ENCODE assay signal across 9 cellular contexts in genomic region chr21:44931501-44932365, GRCh38. TPM values are rescaled to one million over a fixed set of nuclear protein-coding genes. Genes with fewer than 3 reads are reported as not detected.
DNase-seq lines count a peak whose midpoint lies in the region; ATAC-seq, FAIRE-seq and TF ChIP-seq lines count a peak whose summit lies in the region.
"Had no signal": no experiment of that assay in that cellular context is flagged by ENCODE, and none has a peak within 500 bp of the region (broad histone marks: within the 10 kb centered on the region; RNA-seq: fewer than 3 reads in every experiment).

No MANE protein-coding gene starts in this region.

- H3K27ac ChIP-seq in cardiac muscle cell (no peak overlapping the region), GM12878 (ENCODE audit: control insufficient read depth, insufficient read depth) (peak overlapping the region; percentile 70), mesenchymal stem cell (ENCODE audit: low read length, poor library complexity, severe bottlenecking) (no peak overlapping the region), brain microvascular endothelial cell (no peak overlapping the region)

- peaks cover 6% of the 10 kb centered on the region; the same call in 1 of the 2 replicates for H4K20me1 ChIP-seq in GM12878 (ENCODE audit: control insufficient read depth, insufficient read depth)

- no peak; the same call in 1 of the 2 replicates for TF ChIP-seq POLR2A in GM12878 (IDR thresholded peaks at IDR 0.05; ENCODE audit: low read depth, low read length)

- H3K4ac ChIP-seq in mesenchymal stem cell (ENCODE audit: low read depth in 1 of 2, low read length in 2 of 2), result no peak overlapping the region

- H3K9me3 ChIP-seq in cardiac muscle cell (ENCODE audit: low read depth) (no peaks in the 10 kb centered on the region), GM12878 (replicated peaks; ENCODE audit: control insufficient read depth, insufficient read depth, low read length) (no peaks in the 10 kb centered on the region), mesenchymal stem cell (ENCODE audit: control insufficient read depth, low read length) (peaks cover 3% of the 10 kb centered on the region)

- SMC1A ChIA-PET in GM12878 (lab: Charles Lee; ENCODE audit: uncharacterized antibody, unreplicated experiment), result interaction anchor here (0.6 to 6.2 kb wide), 13 partner anchors 14 to 199 kb away, joined by 3 to 56 read pairs (median 5); partner anchors contain the start of genes PTTG1IP and UBE2G2

- H3K4me1 ChIP-seq in cardiac muscle cell (ENCODE audit: low read depth) (peaks cover 11% of the 10 kb centered on the region), GM12878 (ENCODE audit: control insufficient read depth, insufficient read depth, low read length) (peaks cover 39% of the 10 kb centered on the region), mesenchymal stem cell (ENCODE audit: control insufficient read depth, insufficient read depth, low read depth, low read length) (peaks cover 50% of the 10 kb centered on the region)

- H4K8ac ChIP-seq in mesenchymal stem cell (ENCODE audit: low read length), result no peak overlapping the region

- H3K9ac ChIP-seq in GM12878 (ENCODE audit: control insufficient read depth, insufficient read depth, low read length) (peak overlapping the region; percentile 78), mesenchymal stem cell (ENCODE audit: low read length) (peak overlapping the region; percentile 11)

- intact Hi-C loops in Right ventricle myocardium superior (cut with DNase I), result loop anchor here (2.0 kb wide), 1 partner anchor 39 kb away; no protein-coding TSS in a partner anchor
- intact Hi-C loops in GM12878 (cut with micrococcal nuclease; ENCODE audit: unreplicated experiment), result loop anchor here (1.0 to 5.0 kb wide), 4 partner anchors 39 to 129 kb away; partner anchors contain the start of genes SUMO3 and UBE2G2

- peak overlapping the region; percentile 33 to 59 for H3K18ac ChIP-seq in mesenchymal stem cell (ENCODE audit: low read depth in 1 of 2, low read length in 2 of 2)

- H4K91ac ChIP-seq in mesenchymal stem cell (ENCODE audit: low read length), result peak overlapping the region; percentile 80

- WGBS in GM12878 (ENCODE audit: insufficient coverage, insufficient replicate concordance, low lambda C conversion rate, missing lambda C conversion rate), result under 1% methylated on average over 70 of the region's 73 CpGs
- 3% methylated on average over 72 of the region's 73 CpGs for WGBS in mesenchymal stem cell

- TF ChIP-seq EP300 in GM12878 (IDR thresholded peaks at IDR 0.05; ENCODE audit: borderline replicate concordance in 1 of 2, control insufficient read depth in 1 of 2, low read depth in 2 of 2, low read length in 2 of 2), result no peak

- no peak overlapping the region for H2BK5ac ChIP-seq in mesenchymal stem cell (ENCODE audit: low read depth, low read length, poor library complexity, severe bottlenecking)

- H3K23ac ChIP-seq in mesenchymal stem cell (ENCODE audit: low read length in 2 of 2), result peak overlapping the region in 1 of 2 experiments; percentile 63

- H3K27me3 ChIP-seq in cardiac muscle cell (peaks cover 73% of the 10 kb centered on the region), GM12878 (replicated peaks in 1 of 2; ENCODE audit: control insufficient read depth in 2 of 2, insufficient read depth in 2 of 2, low read length in 1 of 2) (no peaks in the 10 kb centered on the region), mesenchymal stem cell (ENCODE audit: control insufficient read depth in 1 of 2, insufficient read depth in 1 of 2, low read length in 2 of 2) (peaks cover 37 to 76% of the 10 kb centered on the region in 2 experiments), brain microvascular endothelial cell (replicated peaks) (peaks cover 48% of the 10 kb centered on the region)

- peak overlapping the region in 1 of 2 experiments; percentile 15 for H2BK12ac ChIP-seq in mesenchymal stem cell (ENCODE audit: low read length in 2 of 2)

- DNase-seq in cardiac muscle cell (ENCODE audit: low read depth in 1 of 2, low spot score in 1 of 2) (no peak), Right ventricle myocardium superior (no peak), GM12878 (ENCODE audit: low read depth, low spot score) (no peak), mesenchymal stem cell (no peak), brain microvascular endothelial cell (no peak), NCI-H2107 (lab: John Stamatoyannopoulos, UW) (no peak), HCEC 1CT (no peak)
- DNase-seq: NCI-H187 had no signal

- TSS peak; percentile 80 for BruUV-seq in GM12878 (replicated peaks; lab: Mats Ljungman, UMichigan)

- H3K79me2 ChIP-seq in GM12878 (ENCODE audit: control insufficient read depth, insufficient read depth, low read length), result peaks cover 22% of the 10 kb centered on the region

- in situ Hi-C loops in GM12878 (cut with MboI), result loop anchor here (10.0 kb wide), 1 partner anchor 47 kb away; no protein-coding TSS in a partner anchor
- in situ Hi-C loops in brain microvascular endothelial cell (cut with HindIII; ENCODE audit: low pct_ligation_motif_present, low sequenced_read_pairs), result loop anchor here (25.0 kb wide), 1 partner anchor 206 kb away; no protein-coding TSS in a partner anchor

- peak overlapping the region; percentile 71 for H2BK120ac ChIP-seq in mesenchymal stem cell (ENCODE audit: low read depth, low read length)

- no peaks in the 10 kb centered on the region for H3K36me3 ChIP-seq in cardiac muscle cell
- H3K36me3 ChIP-seq in GM12878 (ENCODE audit: control insufficient read depth in 2 of 2, insufficient read depth in 2 of 2, low read length in 1 of 2), result peaks cover 1 to 4% of the 10 kb centered on the region in 2 experiments; a peak in 2 of 4 replicates
- H3K36me3 ChIP-seq in mesenchymal stem cell (ENCODE audit: control insufficient read depth in 1 of 2, insufficient read depth in 2 of 2, low read depth in 1 of 2, low read length in 2 of 2), result no peaks in the 10 kb centered on the region
- no peaks in the 10 kb centered on the region for H3K36me3 ChIP-seq in brain microvascular endothelial cell (replicated peaks)

- no peak overlapping the region for H2AK5ac ChIP-seq in mesenchymal stem cell (ENCODE audit: low read length, severe bottlenecking)

- POLR2A ChIA-PET in GM12878 (lab: Charles Lee), result interaction anchor here (0.7 to 4.5 kb wide), 9 partner anchors 11 to 130 kb away, joined by 4 to 33 read pairs (median 6); partner anchors contain the start of genes ITGB2, PTTG1IP and UBE2G2

- RAD21 ChIA-PET in GM12878 (lab: Charles Lee; ENCODE audit: unreplicated experiment), result interaction anchor here (0.7 to 3.3 kb wide), 23 partner anchors 9 to 337 kb away, joined by 3 to 35 read pairs (median 5); partner anchors contain the start of genes ITGB2, PTTG1IP, SLX9 and SUMO3

- no peak overlapping the region for H2BK15ac ChIP-seq in mesenchymal stem cell (ENCODE audit: low read depth, poor library complexity, severe bottlenecking)

- TF ChIP-seq CTCF in cardiac muscle cell (IDR thresholded peaks at IDR 0.05; ENCODE audit: low read depth, low read length) (no peak), GM12878 (IDR thresholded peaks at IDR 0.05 in 2 of 3, conservative IDR thresholded peaks at IDR 0.05 in 1 of 3; ENCODE audit: control insufficient read depth in 2 of 3, extremely low read depth in 1 of 3, insufficient read depth in 1 of 3, low read depth in 3 of 3, low read length in 3 of 3) (no peak), brain microvascular endothelial cell (IDR thresholded peaks at IDR 0.05; ENCODE audit: low read depth, low read length, missing control alignments) (no peak)

- FAIRE-seq in GM12878 (lab: Jason Lieb, UNC), result no peak

- CTCF ChIA-PET in GM12878 (lab: Yijun Ruan, JAX), result interaction anchor here (0.5 to 6.1 kb wide), 24 partner anchors 11 to 1215 kb away, joined by 3 to 80 read pairs (median 4); partner anchors contain the start of genes ITGB2, PTTG1IP and UBE2G2

- H3K4me2 ChIP-seq in GM12878 (ENCODE audit: control insufficient read depth, insufficient read depth), result peak overlapping the region; percentile 66
- H3K4me2 ChIP-seq in mesenchymal stem cell (ENCODE audit: low read length, poor library complexity, severe bottlenecking), result peak overlapping the region; percentile 36

- ATAC-seq in Right ventricle myocardium superior (ENCODE audit: poor library complexity) (no peak), GM12878 (peak; percentile 10), HG03565 (IDR thresholded peaks at IDR 0.05; ENCODE audit: unreplicated experiment) (no peak)

- TF ChIP-seq RAD21 in GM12878 (IDR thresholded peaks at IDR 0.05; ENCODE audit: insufficient read depth, low read depth, low read length), result no peak

- H2AFZ ChIP-seq in GM12878 (ENCODE audit: control insufficient read depth, low read depth, low read length), result peak overlapping the region; percentile 51
- no peak overlapping the region for H2AFZ ChIP-seq in mesenchymal stem cell (ENCODE audit: low read depth, low read length)

- H3K4me3 ChIP-seq in cardiac muscle cell (peak overlapping the region; percentile 29), GM12878 (peak overlapping the region; percentile 86), mesenchymal stem cell (ENCODE audit: insufficient read depth in 1 of 2, low read depth in 1 of 2, low read length in 2 of 2) (peak overlapping the region in 1 of 2 experiments; percentile 62), brain microvascular endothelial cell (ENCODE audit: low read depth, low read length) (no peak overlapping the region)

- no peaks in the 10 kb centered on the region for H3K79me1 ChIP-seq in mesenchymal stem cell (replicated peaks; ENCODE audit: low read length, poor library complexity, severe bottlenecking)

- H3K14ac ChIP-seq in mesenchymal stem cell (ENCODE audit: low read length in 2 of 2), result peak overlapping the region; percentile 18 to 68

RNA-seq across cellular contexts. Expression of gene SLX9, which starts 8.1 kb away (rescaled TPM):
- 26.1 and 31.2 TPM in 2 replicates for total RNA-seq in cardiac muscle cell
- 24.7 and 34.8 TPM in 2 replicates for polyA plus RNA-seq in cardiac muscle cell
- total RNA-seq in Right ventricle myocardium superior, result 77.4 TPM
- total RNA-seq in GM12878 (2013; cell fraction: nucleolus; rRNA removed), result 6.2 and 8.6 TPM in 2 replicates
- 39.4 and 40.2 TPM in 2 replicates for total RNA-seq in GM12878 (2014; rRNA removed)
- 17.0 and 18.0 TPM in 2 replicates for total RNA-seq in GM12878 (2014; rRNA removed; fragmentation: Illumina TruSeq; extraction: Trizol)
- total RNA-seq in GM12878 (2021), result 81.3 and 83.2 TPM in 2 replicates
- polyA plus RNA-seq in GM12878 (2011; ENCODE audit: low read depth), result 6.3 TPM
- polyA plus RNA-seq in GM12878 (2011; rRNA removed), result 14.8 and 27.7 TPM in 2 replicates
- 32.2 and 59.0 TPM in 2 replicates for polyA plus RNA-seq in GM12878 (2011; cell fraction: cytosol; rRNA removed)
- polyA plus RNA-seq in GM12878 (2011; cell fraction: nucleus; rRNA removed), result 33.4 and 49.2 TPM in 2 replicates
- polyA plus RNA-seq in GM12878 (2012), result 22.6 and 22.7 TPM in 2 replicates
- polyA plus RNA-seq in GM12878 (2014; fragmentation: Illumina TruSeq; extraction: Trizol), result 1.7 and 5.9 TPM in 2 replicates
- polyA plus RNA-seq in GM12878 (2014; fragmentation: Nextera tagmentation; extraction: Ambion mirVana), result 1 to 10 TPM in 1 of 2 experiments, under 1 TPM in 1; 0.69 to 5.5 TPM
- 53.6 and 62.2 TPM in 2 replicates for polyA plus RNA-seq in GM12878 (2014; rRNA removed)
- polyA plus RNA-seq in GM12878 (2016; fragmentation: Nextera tagmentation; extraction: Ambion mirVana), result 10 to 100 TPM; 69.2 to 75.5 TPM
- polyA minus RNA-seq in GM12878 (2011; rRNA and poly(A)+ RNA removed), result 10.2 and 16.9 TPM in 2 replicates
- polyA minus RNA-seq in GM12878 (2011; cell fraction: cytosol; rRNA and poly(A)+ RNA removed), result 12.4 and 18.7 TPM in 2 replicates
- polyA minus RNA-seq in GM12878 (2011; cell fraction: nucleus; rRNA and poly(A)+ RNA removed), result 2.8 and 6.0 TPM in 2 replicates
- polyA plus RNA-seq in mesenchymal stem cell (2013, experiment 1 of 2), result 14.7 TPM
- polyA plus RNA-seq in mesenchymal stem cell (2013, experiment 2 of 2), result 15.1 TPM

RNA-seq across cellular contexts. Expression of gene ITGB2, which starts 11.0 kb away (rescaled TPM):
- 0.25 and 0.57 TPM in 2 replicates for total RNA-seq in cardiac muscle cell
- polyA plus RNA-seq in cardiac muscle cell, result 0.12 and 0.27 TPM in 2 replicates
- 23.8 TPM for total RNA-seq in Right ventricle myocardium superior
- 316 and 431 TPM in 2 replicates for total RNA-seq in GM12878 (2013; cell fraction: nucleolus; rRNA removed)
- 85.3 and 101 TPM in 2 replicates for total RNA-seq in GM12878 (2014; rRNA removed)
- 25.2 and 31.3 TPM in 2 replicates for total RNA-seq in GM12878 (2014; rRNA removed; fragmentation: Illumina TruSeq; extraction: Trizol)
- 162 and 172 TPM in 2 replicates for total RNA-seq in GM12878 (2021)
- polyA plus RNA-seq in GM12878 (2011; ENCODE audit: low read depth), result 46.7 TPM
- 31.3 and 57.2 TPM in 2 replicates for polyA plus RNA-seq in GM12878 (2011; rRNA removed)
- polyA plus RNA-seq in GM12878 (2011; cell fraction: cytosol; rRNA removed), result 131 and 135 TPM in 2 replicates
- 271 and 308 TPM in 2 replicates for polyA plus RNA-seq in GM12878 (2011; cell fraction: nucleus; rRNA removed)
- 78.4 and 88.1 TPM in 2 replicates for polyA plus RNA-seq in GM12878 (2012)
- 17.2 and 38.7 TPM in 2 replicates for polyA plus RNA-seq in GM12878 (2014; fragmentation: Illumina TruSeq; extraction: Trizol)
- polyA plus RNA-seq in GM12878 (2014; fragmentation: Nextera tagmentation; extraction: Ambion mirVana), result 10 to 100 TPM in 1 of 2 experiments, 1 to 10 TPM in 1; 8.0 to 19.8 TPM
- 60.6 and 67.5 TPM in 2 replicates for polyA plus RNA-seq in GM12878 (2014; rRNA removed)
- polyA plus RNA-seq in GM12878 (2016; fragmentation: Nextera tagmentation; extraction: Ambion mirVana), result 100 to 1,000 TPM; 120 to 128 TPM
- 34.5 and 84.6 TPM in 2 replicates for polyA minus RNA-seq in GM12878 (2011; rRNA and poly(A)+ RNA removed)
- polyA minus RNA-seq in GM12878 (2011; cell fraction: cytosol; rRNA and poly(A)+ RNA removed), result 49.2 and 68.0 TPM in 2 replicates
- 58.9 and 82.0 TPM in 2 replicates for polyA minus RNA-seq in GM12878 (2011; cell fraction: nucleus; rRNA and poly(A)+ RNA removed)
- polyA plus RNA-seq in mesenchymal stem cell (2013, experiment 1 of 2), result 0.40 TPM
- 0.14 TPM for polyA plus RNA-seq in mesenchymal stem cell (2013, experiment 2 of 2)

RNA-seq across cellular contexts. Expression of gene PTTG1IP, which starts 58.2 kb away (rescaled TPM):
- total RNA-seq in cardiac muscle cell (204 and 218 TPM in 2 replicates), Right ventricle myocardium superior (133 TPM), GM12878 (2014; rRNA removed) (46.9 and 48.0 TPM in 2 replicates), GM12878 (2014; rRNA removed; fragmentation: Illumina TruSeq; extraction: Trizol) (30.2 and 33.4 TPM in 2 replicates), GM12878 (2021) (45.5 and 46.7 TPM in 2 replicates)
- polyA plus RNA-seq in cardiac muscle cell (240 and 253 TPM in 2 replicates), GM12878 (2011; rRNA removed) (44.2 and 49.2 TPM in 2 replicates), GM12878 (2014; fragmentation: Illumina TruSeq; extraction: Trizol) (33.2 and 33.8 TPM in 2 replicates), GM12878 (2014; fragmentation: Nextera tagmentation; extraction: Ambion mirVana) (10 to 100 TPM in 1 of 2 experiments, 1 to 10 TPM in 1; 2.4 to 10.4 TPM), GM12878 (2014; rRNA removed) (39.3 and 43.4 TPM in 2 replicates), GM12878 (2016; fragmentation: Nextera tagmentation; extraction: Ambion mirVana) (10 to 100 TPM; 49.5 to 56.4 TPM)
- total RNA-seq in GM12878 (2013; cell fraction: nucleolus; rRNA removed), result 40.3 and 40.4 TPM in 2 replicates
- 19.6 TPM for polyA plus RNA-seq in GM12878 (2011; ENCODE audit: low read depth)
- 39.6 and 41.6 TPM in 2 replicates for polyA plus RNA-seq in GM12878 (2011; cell fraction: cytosol; rRNA removed)
- polyA plus RNA-seq in GM12878 (2011; cell fraction: nucleus; rRNA removed), result 46.1 and 56.8 TPM in 2 replicates
- polyA plus RNA-seq in GM12878 (2012), result 28.3 and 33.6 TPM in 2 replicates
- 19.2 and 29.2 TPM in 2 replicates for polyA minus RNA-seq in GM12878 (2011; rRNA and poly(A)+ RNA removed)
- 16.7 and 22.1 TPM in 2 replicates for polyA minus RNA-seq in GM12878 (2011; cell fraction: cytosol; rRNA and poly(A)+ RNA removed)
- polyA minus RNA-seq in GM12878 (2011; cell fraction: nucleus; rRNA and poly(A)+ RNA removed), result 11.8 and 15.6 TPM in 2 replicates
- polyA plus RNA-seq in mesenchymal stem cell (2013, experiment 1 of 2), result 262 TPM
- polyA plus RNA-seq in mesenchymal stem cell (2013, experiment 2 of 2), result 266 TPM

Comparison
In these comparisons a context has a peak if more than half of its experiments do, and no peak if none do; other contexts are left out.
1. RNA of gene ITGB2, which starts 11.0 kb away (total RNA-seq): 25.2 to 431 TPM in GM12878 and 23.8 TPM in Right ventricle myocardium superior (single experiment); 0.25 to 0.57 TPM in cardiac muscle cell; every median in the first group is over 10 times any median in the second.